Comparison of ENCODE assay signal across 15 cellular contexts in genomic region chr16:49739381-49739780, GRCh38.
DNase-seq lines count a peak whose midpoint lies in the region; ATAC-seq and TF ChIP-seq lines count a peak whose summit lies in the region.
"Had no signal": no experiment of that assay in that cellular context is flagged by ENCODE, and none has a peak within 500 bp of the region (broad histone marks: within the 10 kb centered on the region; RNA-seq: fewer than 3 reads in every experiment).

No MANE protein-coding gene starts in this region.

- intact Hi-C loops in gastrocnemius medialis (cut with DNase I; ENCODE audit: low total_unique reads) = no loop called here

- H3K27ac ChIP-seq in WERI-Rb-1 = no peak overlapping the region
- no peak overlapping the region for H3K27ac ChIP-seq in gastrocnemius medialis
- H3K27ac ChIP-seq: pancreas, spleen had no signal

- TF ChIP-seq POLR2A in gastrocnemius medialis (IDR thresholded peaks at IDR 0.05) = no peak

- no peaks in the 10 kb centered on the region for H3K36me3 ChIP-seq in HAP-1 (replicated peaks)
- H3K36me3 ChIP-seq in WERI-Rb-1 = no peaks in the 10 kb centered on the region
- no peaks in the 10 kb centered on the region for H3K36me3 ChIP-seq in gastrocnemius medialis
- H3K36me3 ChIP-seq: pancreas, spleen had no signal

- no peak for ATAC-seq in gastrocnemius medialis
- ATAC-seq: activated CD4-positive, alpha-beta T cell treated with anti-CD3 and anti-CD28 coated beads for 36 hours; left colon; pancreas had no signal

- no peaks in the 10 kb centered on the region for H3K27me3 ChIP-seq in HAP-1 (ENCODE audit: low read depth)
- no peaks in the 10 kb centered on the region for H3K27me3 ChIP-seq in WERI-Rb-1 (ENCODE audit: insufficient read depth, low read depth, severe bottlenecking)
- H3K27me3 ChIP-seq in gastrocnemius medialis = no peaks in the 10 kb centered on the region
- H3K27me3 ChIP-seq: pancreas, spleen had no signal

- in situ Hi-C loops in HAP-1 (cut with MboI; ENCODE audit: low sequenced_read_pairs) (no loop called here), gastrocnemius medialis (cut with MboI; ENCODE audit: low sequenced_read_pairs in 4 of 4) (no loop called here)

- peak; percentile 3 for DNase-seq in NCI-H2227 (lab: John Stamatoyannopoulos, UW; ENCODE audit: unreplicated experiment)
- DNase-seq in NCI-H2227 treated with DMSO at 0.1 percent for 48 hours (lab: John Stamatoyannopoulos, UW) = no peak
- DNase-seq in HAP-1 (ENCODE audit: low spot score in 2 of 2) = peak; percentile 14 to 51
- peak; percentile 40 for DNase-seq in WERI-Rb-1
- peak; percentile 68 for DNase-seq in left kidney (ENCODE audit: low read depth, low spot score)
- no peak for DNase-seq in foreskin melanocyte
- DNase-seq in gastrocnemius medialis = no peak
- DNase-seq in SW 1271 (lab: John Stamatoyannopoulos, UW) = no peak
- DNase-seq: activated CD4-positive, alpha-beta T cell treated with anti-CD3 and anti-CD28 coated beads for 36 hours; activated naive CD8-positive, alpha-beta T cell treated with anti-CD3 and anti-CD28 coated beads for 36 hours; central memory CD4-positive, alpha-beta T cell; left colon; NCI-H345; pancreas; spleen had no signal

- H3K9me3 ChIP-seq in HAP-1 = no peaks in the 10 kb centered on the region
- no peaks in the 10 kb centered on the region for H3K9me3 ChIP-seq in WERI-Rb-1 (ENCODE audit: severe bottlenecking)
- no peaks in the 10 kb centered on the region for H3K9me3 ChIP-seq in gastrocnemius medialis
- H3K9me3 ChIP-seq: pancreas, spleen had no signal

- H3K4me1 ChIP-seq in HAP-1 (no peaks in the 10 kb centered on the region), gastrocnemius medialis (no peaks in the 10 kb centered on the region)
- H3K4me1 ChIP-seq: pancreas, spleen had no signal

- TF ChIP-seq CTCF in WERI-Rb-1 (IDR thresholded peaks at IDR 0.05; ENCODE audit: low read depth, low read length) (peak; percentile 48), gastrocnemius medialis (IDR thresholded peaks at IDR 0.05 in 4 of 5, conservative IDR thresholded peaks at IDR 0.05 in 1 of 5) (no peak)

- no peak overlapping the region for H3K4me3 ChIP-seq in HAP-1
- H3K4me3 ChIP-seq in WERI-Rb-1 (ENCODE audit: low read depth, low read length) = no peak overlapping the region
- no peak overlapping the region for H3K4me3 ChIP-seq in gastrocnemius medialis
- H3K4me3 ChIP-seq: pancreas, spleen had no signal

Comparison
In these comparisons a context has a peak if more than half of its experiments do, and no peak if none do; other contexts are left out.
1. DNase-seq: peak in NCI-H2227 (single experiment), HAP-1 (2 of 2), WERI-Rb-1 (single experiment) and left kidney (single experiment); none in NCI-H2227 treated with DMSO at 0.1 percent for 48 hours (single experiment), foreskin melanocyte (single experiment), gastrocnemius medialis (0 of 2) and SW 1271 (0 of 2).